ENCODE assay signal across 10 cellular contexts in genomic region chr4:94595880-94596483, GRCh38.
A peak's percentile ranks its signal among the peaks of the same experiment; 100 is the strongest.
DNase-seq lines count a peak whose midpoint lies in the region; ATAC-seq and TF ChIP-seq lines count a peak whose summit lies in the region.
"Had no signal": no experiment of that assay in that cellular context is flagged by ENCODE, and none has a peak within 500 bp of the region (broad histone marks: within the 10 kb centered on the region; RNA-seq: fewer than 3 reads in every experiment).

No MANE protein-coding gene starts in this region.

- ATAC-seq in GM21447 (IDR thresholded peaks at IDR 0.05; ENCODE audit: unreplicated experiment) (peak; percentile 85), sciatic nerve (peak; percentile 67), GM21825 (IDR thresholded peaks at IDR 0.05; ENCODE audit: unreplicated experiment) (no peak)

- peak; percentile 15 for DNase-seq in NCI-H1694 treated with DMSO at 0.1 percent for 48 hours (lab: John Stamatoyannopoulos, UW)
- DNase-seq in NCI-H1694 (lab: John Stamatoyannopoulos, UW), result no peak
- peak; percentile 31 for DNase-seq in SK-N-DZ (ENCODE audit: low spot score)
- peak; percentile 84 for DNase-seq in fibroblast of the aortic adventitia (ENCODE audit: low read depth)
- DNase-seq in sciatic nerve (ENCODE audit: low spot score), result no peak
- DNase-seq: activated naive CD8-positive, alpha-beta T cell treated with anti-CD3 and anti-CD28 coated beads, Interleukin-2, amount 10 ng/mL, durations not matched to agents 7 days and 5 days had no signal

- no peak for TF ChIP-seq EP300 in Ishikawa (IDR thresholded peaks at IDR 0.05; ENCODE audit: borderline replicate concordance)

- TF ChIP-seq RAD21 in Ishikawa (IDR thresholded peaks at IDR 0.05; ENCODE audit: low read depth), result peak; percentile 87

- intact Hi-C loops in sciatic nerve (cut with DNase I), result loop anchor here (5.0 kb wide), 1 partner anchor 189 kb away; no protein-coding TSS in a partner anchor

- peak; percentile 53 for TF ChIP-seq CTCF in fibroblast of the aortic adventitia (IDR thresholded peaks at IDR 0.05; ENCODE audit: insufficient read depth, low read length)

- no peak overlapping the region for H3K4me3 ChIP-seq in fibroblast of the aortic adventitia (ENCODE audit: low read depth, low read length)
- H3K4me3 ChIP-seq: BLaER1 had no signal

TF ChIP-seq in Ishikawa, 13 proteins besides CTCF, POLR2A, EP300 and RAD21:
- TF ChIP-seq NFIC (IDR thresholded peaks at IDR 0.05) (no peak), USF1 (IDR thresholded peaks at IDR 0.05) (no peak), TAF1 (IDR thresholded peaks at IDR 0.05; ENCODE audit: low read depth) (no peak), REST (IDR thresholded peaks at IDR 0.05; ENCODE audit: low read depth) (no peak), ZBTB7A (IDR thresholded peaks at IDR 0.05; ENCODE audit: low read depth) (no peak), FOXM1 (IDR thresholded peaks at IDR 0.05; ENCODE audit: borderline replicate concordance, low read depth) (no peak), CEBPB (IDR thresholded peaks at IDR 0.05) (no peak), TEAD4 (IDR thresholded peaks at IDR 0.05) (no peak), CREB1 (IDR thresholded peaks at IDR 0.05; ENCODE audit: low read depth) (no peak), YY1 (IDR thresholded peaks at IDR 0.05; ENCODE audit: low read depth) (no peak), MAX (IDR thresholded peaks at IDR 0.05) (no peak), EGR1 (IDR thresholded peaks at IDR 0.05) (no peak), TCF12 (IDR thresholded peaks at IDR 0.05; ENCODE audit: low read depth) (no peak)
TF ChIP-seq in Ishikawa: peak in this region for 0.

Comparison
In these comparisons a context has a peak if more than half of its experiments do, and no peak if none do; other contexts are left out.
1. DNase-seq: peak in NCI-H1694 treated with DMSO at 0.1 percent for 48 hours (single experiment), SK-N-DZ (single experiment) and fibroblast of the aortic adventitia (single experiment); none in NCI-H1694 (single experiment) and sciatic nerve (single experiment).